ENCODE assay signal across 8 cellular contexts in genomic region chr6:43575105-43575771, GRCh38. TPM values are rescaled to one million over a fixed set of nuclear protein-coding genes. Genes with fewer than 3 reads are reported as not detected.
DNase-seq lines count a peak whose midpoint lies in the region; ATAC-seq and TF ChIP-seq lines count a peak whose summit lies in the region.

No MANE protein-coding gene starts in this region.

- H2AFZ ChIP-seq in smooth muscle cell (ENCODE audit: low read depth): peak overlapping the region; percentile 98

- ATAC-seq in HG02623 (IDR thresholded peaks at IDR 0.05; ENCODE audit: unreplicated experiment): peak; percentile 9

- no peaks in the 10 kb centered on the region for H3K36me3 ChIP-seq in smooth muscle cell (ENCODE audit: low read depth)

- peaks cover 14% of the 10 kb centered on the region for H4K20me1 ChIP-seq in smooth muscle cell (ENCODE audit: low read depth)

- 1% methylated on average over 38 of the region's 38 CpGs for whole genome bisulfite sequencing in smooth muscle cell (ENCODE audit: low lambda C conversion rate)

- TF ChIP-seq CTCF in smooth muscle cell (IDR thresholded peaks at IDR 0.05; ENCODE audit: borderline replicate concordance, insufficient read depth, poor library complexity, severe bottlenecking): no peak

- H3K4me2 ChIP-seq in smooth muscle cell: peak overlapping the region; percentile 98

- H3K9ac ChIP-seq in smooth muscle cell (ENCODE audit: low read depth): peak overlapping the region; percentile 58

- peaks cover 54% of the 10 kb centered on the region for H3K79me2 ChIP-seq in smooth muscle cell (ENCODE audit: low read depth)

- no peaks in the 10 kb centered on the region for H3K9me3 ChIP-seq in iPS-18c (ENCODE audit: control insufficient read depth, insufficient read depth, low read length)
- no peaks in the 10 kb centered on the region for H3K9me3 ChIP-seq in smooth muscle cell (replicated peaks; ENCODE audit: low read depth)

- H3K4me3 ChIP-seq in iPS-18c (ENCODE audit: insufficient read depth, low read depth, low read length) (peak overlapping the region; percentile 99), smooth muscle cell (peak overlapping the region; percentile 92)

- H3K27me3 ChIP-seq in smooth muscle cell (ENCODE audit: low read depth): no peaks in the 10 kb centered on the region

- H3K27ac ChIP-seq in smooth muscle cell (ENCODE audit: low read depth): no peak overlapping the region

- DNase-seq in GM04503 (ENCODE audit: low read depth) (peak; percentile 2), NCI-H345 treated with DMSO at 0.1 percent for 48 hours (lab: John Stamatoyannopoulos, UW; ENCODE audit: unreplicated experiment) (peak; percentile 40), astrocyte of the hippocampus (ENCODE audit: low read depth, low spot score) (peak; percentile 53), smooth muscle cell (lab: John Stamatoyannopoulos, UW; ENCODE audit: unreplicated experiment) (no peak)
- DNase-seq in central memory CD4-positive, alpha-beta T cell: no peak
- DNase-seq in stimulated activated naive CD4-positive, alpha-beta T cell treated with Interleukin-2 at 50 U/mL for 16 hours (lab: John Stamatoyannopoulos, UW): no peak

- H3F3A ChIP-seq in smooth muscle cell (ENCODE audit: low read depth): peaks cover 9% of the 10 kb centered on the region

- H3K4me1 ChIP-seq in smooth muscle cell (ENCODE audit: low read depth): peaks cover 24% of the 10 kb centered on the region

RNA-seq across cellular contexts. Expression of gene XPO5, which starts 0.6 kb away (rescaled TPM):
- total RNA-seq in smooth muscle cell: 20.0 and 31.9 TPM in 2 replicates
- polyA plus RNA-seq in smooth muscle cell: 10.9 and 11.7 TPM in 2 replicates

RNA-seq across cellular contexts. Expression of gene POLH, which starts 0.7 kb away (rescaled TPM):
- total RNA-seq in smooth muscle cell: 13.3 and 16.8 TPM in 2 replicates
- 8.4 and 18.2 TPM in 2 replicates for polyA plus RNA-seq in smooth muscle cell

RNA-seq across cellular contexts. Expression of gene GTPBP2, which starts 53.8 kb away (rescaled TPM):
- total RNA-seq in smooth muscle cell: 53.7 and 56.0 TPM in 2 replicates
- polyA plus RNA-seq in smooth muscle cell: 18.3 and 23.4 TPM in 2 replicates

RNA-seq across cellular contexts. Expression of gene POLR1C, which starts 58.3 kb away (rescaled TPM):
- total RNA-seq in smooth muscle cell: 27.0 and 33.4 TPM in 2 replicates
- 21.0 and 39.8 TPM in 2 replicates for polyA plus RNA-seq in smooth muscle cell

RNA-seq across cellular contexts. Expression of gene YIPF3, which starts 58.5 kb away (rescaled TPM):
- 145 and 199 TPM in 2 replicates for total RNA-seq in smooth muscle cell
- polyA plus RNA-seq in smooth muscle cell: 181 and 182 TPM in 2 replicates

Comparison
In these comparisons a context has a peak if more than half of its experiments do, and no peak if none do; other contexts are left out.
1. DNase-seq: peak in GM04503 (single experiment), NCI-H345 treated with DMSO at 0.1 percent for 48 hours (single experiment) and astrocyte of the hippocampus (single experiment); none in smooth muscle cell (single experiment), central memory CD4-positive, alpha-beta T cell (single experiment) and stimulated activated naive CD4-positive, alpha-beta T cell treated with Interleukin-2 at 50 U/mL for 16 hours (single experiment).